Comparison of ENCODE assay signal across 24 cellular contexts in the genomic region with DNA sequence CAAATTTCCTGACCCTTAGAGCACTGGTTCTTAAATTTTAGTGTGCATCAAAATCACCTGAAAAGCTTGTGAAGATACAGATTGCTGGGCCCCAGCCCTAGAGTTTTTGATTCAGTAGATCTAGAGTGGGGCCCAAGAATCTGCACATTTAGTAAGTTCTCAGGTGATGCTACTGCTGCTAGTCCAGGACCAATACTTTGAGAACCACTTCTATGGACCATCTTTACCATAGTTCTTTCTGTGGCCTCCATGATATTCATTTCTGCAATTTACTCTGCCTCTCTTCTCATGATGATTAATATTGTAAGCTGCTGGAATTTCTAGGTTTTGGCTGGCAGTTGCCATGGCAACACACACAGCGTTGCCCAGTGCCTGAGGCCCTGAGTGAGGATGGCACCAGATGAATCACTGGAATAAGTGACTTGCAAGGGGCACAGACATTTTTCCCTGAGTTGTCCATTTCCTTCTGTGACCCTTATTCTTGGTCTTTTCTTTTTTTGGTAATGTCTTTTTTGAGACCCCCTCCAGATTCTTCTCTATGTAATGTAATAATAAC.
DNase-seq lines count a peak whose midpoint lies in the region; FAIRE-seq and TF ChIP-seq lines count a peak whose summit lies in the region.
"Had no signal": no experiment of that assay in that cellular context is flagged by ENCODE, and none has a peak within 500 bp of the region (broad histone marks: within the 10 kb centered on the region; RNA-seq: fewer than 3 reads in every experiment).

No MANE protein-coding gene starts in this region.

- TF ChIP-seq POLR2A in breast epithelium (IDR thresholded peaks at IDR 0.05), result no peak

- H3K4me3 Mint-ChIP-seq in MCF 10A (ENCODE audit: unreplicated experiment) (no peak overlapping the region), chondrocyte (ENCODE audit: unreplicated experiment) (no peak overlapping the region)
- H3K4me3 Mint-ChIP-seq: CD4-positive, alpha-beta T cell; neural crest cell had no signal

- no peaks in the 10 kb centered on the region for H3K36me3 ChIP-seq in breast epithelium
- H3K36me3 ChIP-seq: esophagus squamous epithelium, left ventricle myocardium inferior had no signal

- no peaks in the 10 kb centered on the region for H3K4me1 Mint-ChIP-seq in MCF 10A (ENCODE audit: insufficient read depth, unreplicated experiment)
- H3K4me1 Mint-ChIP-seq in chondrocyte (ENCODE audit: low read depth), result no peaks in the 10 kb centered on the region

- peaks cover 0 to 25% of the 10 kb centered on the region in 2 donors for H3K27me3 ChIP-seq in breast epithelium
- H3K27me3 ChIP-seq: esophagus squamous epithelium had no signal

- H3K9me3 ChIP-seq in breast epithelium, result no peaks in the 10 kb centered on the region
- H3K9me3 ChIP-seq: esophagus squamous epithelium, left ventricle myocardium inferior, mucosa of descending colon, psoas muscle had no signal

- H3K36me3 Mint-ChIP-seq in MCF 10A (ENCODE audit: insufficient read depth, unreplicated experiment) (no peaks in the 10 kb centered on the region), chondrocyte (ENCODE audit: low read depth) (no peaks in the 10 kb centered on the region)

- no TSS peak for BruUV-seq in MCF 10A (replicated peaks; lab: Mats Ljungman, UMichigan)

- TF ChIP-seq CTCF in MCF 10A (IDR thresholded peaks at IDR 0.05; ENCODE audit: unreplicated experiment), result no peak
- TF ChIP-seq CTCF in breast epithelium (IDR thresholded peaks at IDR 0.05), result no peak
- no peak for TF ChIP-seq CTCF in chondrocyte (IDR thresholded peaks at IDR 0.05)

- H3K4me1 ChIP-seq in breast epithelium, result no peaks in the 10 kb centered on the region
- H3K4me1 ChIP-seq: esophagus squamous epithelium, left ventricle myocardium inferior, psoas muscle had no signal

- no peak overlapping the region for H3K27ac ChIP-seq in breast epithelium
- H3K27ac ChIP-seq: esophagus squamous epithelium, GM23248, left ventricle myocardium inferior, psoas muscle, skin epidermis had no signal

- intact Hi-C loops in MCF 10A (cut with micrococcal nuclease) (no loop called here), breast epithelium (cut with DNase I; ENCODE audit: low total_unique reads) (no loop called here)

- POLR2A ChIA-PET in MCF 10A (lab: Yijun Ruan, JAX), result no interaction called here

- CTCF ChIA-PET in MCF 10A (lab: Yijun Ruan, JAX), result interaction anchor here (1.0 kb wide), 1 partner anchor 30 kb away, joined by 3 read pairs; no protein-coding TSS in a partner anchor

- H3K9me3 Mint-ChIP-seq in MCF 10A (ENCODE audit: unreplicated experiment), result no peaks in the 10 kb centered on the region
- H3K9me3 Mint-ChIP-seq in chondrocyte (ENCODE audit: low read depth), result peaks cover 2% of the 10 kb centered on the region
- H3K9me3 Mint-ChIP-seq: CD4-positive, alpha-beta T cell; neural crest cell had no signal

- H3K4me3 ChIP-seq in breast epithelium, result no peak overlapping the region
- H3K4me3 ChIP-seq: esophagus squamous epithelium, GM23248, left ventricle myocardium inferior, mucosa of descending colon, psoas muscle, skin epidermis had no signal

- H3K27ac Mint-ChIP-seq in MCF 10A (ENCODE audit: low read depth, unreplicated experiment), result no peak overlapping the region
- no peak overlapping the region for H3K27ac Mint-ChIP-seq in chondrocyte (ENCODE audit: unreplicated experiment)
- H3K27ac Mint-ChIP-seq: CD4-positive, alpha-beta T cell had no signal

- H3K27me3 Mint-ChIP-seq in MCF 10A (ENCODE audit: insufficient read depth, unreplicated experiment), result peaks cover 77% of the 10 kb centered on the region
- H3K27me3 Mint-ChIP-seq in chondrocyte (ENCODE audit: low read depth), result no peaks in the 10 kb centered on the region
- H3K27me3 Mint-ChIP-seq: CD4-positive, alpha-beta T cell had no signal

- no peak for FAIRE-seq in RCC 7860 (lab: Jason Lieb, UNC)

- DNase-seq in MCF 10A (ENCODE audit: unreplicated experiment) (peak; percentile 30), breast epithelium (ENCODE audit: low spot score in 2 of 2) (no peak), RCC 7860 (ENCODE audit: low spot score) (peak; percentile 31), foreskin melanocyte (peak; percentile 33), stromal cell of bone marrow (ENCODE audit: low read depth) (peak; percentile 19), NCI-H2196 (lab: John Stamatoyannopoulos, UW; ENCODE audit: unreplicated experiment) (no peak), chondrocyte (ENCODE audit: low spot score) (no peak), D341Med (ENCODE audit: low spot score) (no peak)
- DNase-seq: activated CD4-positive, CD25-positive, alpha-beta regulatory T cell; activated effector memory CD4-positive, alpha-beta T cell treated with anti-CD3 and anti-CD28 coated beads, Interleukin-2, amount 50 U/mL, for 16 hours; CD4-positive, alpha-beta T cell; cerebellar nuclear complex; DMS79; effector CD8-positive, alpha-beta T cell; esophagus squamous epithelium; GM23248; left ventricle myocardium inferior; mucosa of descending colon; NCI-H1694; NCI-H2171 treated with DMSO at 0.1 percent for 48 hours; NCI-H526 treated with DMSO at 0.1 percent for 48 hours; psoas muscle had no signal

Comparison
In these comparisons a context has a peak if more than half of its experiments do, and no peak if none do; other contexts are left out.
1. DNase-seq: peak in MCF 10A (single experiment), RCC 7860 (single experiment), foreskin melanocyte (single experiment) and stromal cell of bone marrow (single experiment); none in breast epithelium (0 of 2), NCI-H2196 (single experiment), chondrocyte (single experiment) and D341Med (single experiment).